Comparison of ENCODE assay signal across 17 cellular contexts in genomic region chr12:62618948-62619347, GRCh38.
"Had no signal": no experiment of that assay in that cellular context is flagged by ENCODE, and none has a peak within 500 bp of the region (broad histone marks: within the 10 kb centered on the region; RNA-seq: fewer than 3 reads in every experiment).

No MANE protein-coding gene starts in this region.

- H3K27ac ChIP-seq: body of pancreas, neural progenitor cell, pancreas, upper lobe of left lung had no signal

- H2AFZ ChIP-seq: neural progenitor cell had no signal

- FAIRE-seq: pancreas had no signal

- H3K9ac ChIP-seq: neural progenitor cell had no signal

- H3K9me3 Mint-ChIP-seq: activated naive CD4-positive, alpha-beta T cell treated with anti-CD3 and anti-CD28 coated beads, Interleukin-2, amount 50 U/mL, for 72 hours; dendritic cell treated with granulocyte-macrophage colony-stimulating factor and Interleukin-4, amounts not matched to agents 40 ng/mL and 50 ng/mL, for 4 days; effector memory CD8-positive, alpha-beta T cell; stimulated activated naive CD8-positive, alpha-beta T cell treated with anti-CD3 and anti-CD28 coated beads, Interleukin-15, Interleukin-2, amounts not matched to agents 100 ng/mL and 50 ng/mL, for 24 hours had no signal

- H3K27me3 ChIP-seq: body of pancreas, neural progenitor cell, pancreas, upper lobe of left lung had no signal

- H3K4me3 ChIP-seq: body of pancreas, neural progenitor cell, pancreas, upper lobe of left lung had no signal

- H3K4me2 ChIP-seq: neural progenitor cell had no signal

- H3K36me3 Mint-ChIP-seq: activated naive CD4-positive, alpha-beta T cell treated with anti-CD3 and anti-CD28 coated beads, Interleukin-2, amount 50 U/mL, for 72 hours had no signal

- ATAC-seq: activated naive CD4-positive, alpha-beta T cell treated with anti-CD3 and anti-CD28 coated beads, Interleukin-2, amount 50 U/mL, for 72 hours; body of pancreas; effector memory CD8-positive, alpha-beta T cell; pancreas had no signal

- DNase-seq: activated CD4-positive, alpha-beta T cell treated with anti-CD3 and anti-CD28 coated beads, Interleukin-2, amount 50 U/mL, for 4 hours; activated CD4-positive, CD25-positive, alpha-beta regulatory T cell treated with anti-CD3 and anti-CD28 coated beads, Interleukin-2, amount 50 U/mL, for 72 hours; activated T-cell treated with anti-CD3 and anti-CD28 coated beads, Interleukin-2, amount 50 U/mL, for 1 hour; amniotic stem cell; body of pancreas; effector memory CD8-positive, alpha-beta T cell; hypothalamus; midbrain; pancreas; retina; stimulated activated CD4-positive, alpha-beta T cell treated with anti-CD3 and anti-CD28 coated beads, Interleukin-4, amount 100 ng/mL, for 1 hour; stimulated activated CD8-positive, alpha-beta memory T cell treated with anti-CD3 and anti-CD28 coated beads, Interleukin-4, amount 100 ng/mL, for 48 hours; upper lobe of left lung had no signal

- H3K27me3 Mint-ChIP-seq: dendritic cell treated with granulocyte-macrophage colony-stimulating factor and Interleukin-4, amounts not matched to agents 40 ng/mL and 50 ng/mL, for 4 days; effector memory CD8-positive, alpha-beta T cell; stimulated activated naive CD8-positive, alpha-beta T cell treated with anti-CD3 and anti-CD28 coated beads, Interleukin-15, Interleukin-2, amounts not matched to agents 100 ng/mL and 50 ng/mL, for 24 hours had no signal

- H3K4me1 ChIP-seq: body of pancreas, neural progenitor cell, pancreas had no signal

- H3K9me3 ChIP-seq: body of pancreas, pancreas, upper lobe of left lung had no signal

- H3K27ac Mint-ChIP-seq: activated naive CD4-positive, alpha-beta T cell treated with anti-CD3 and anti-CD28 coated beads, Interleukin-2, amount 50 U/mL, for 72 hours; dendritic cell treated with granulocyte-macrophage colony-stimulating factor and Interleukin-4, amounts not matched to agents 40 ng/mL and 50 ng/mL, for 4 days; effector memory CD8-positive, alpha-beta T cell; neural progenitor cell; stimulated activated naive CD8-positive, alpha-beta T cell treated with anti-CD3 and anti-CD28 coated beads, Interleukin-15, Interleukin-2, amounts not matched to agents 100 ng/mL and 50 ng/mL, for 24 hours had no signal

- H3K36me3 ChIP-seq: neural progenitor cell, pancreas, upper lobe of left lung had no signal

- H3K4me3 Mint-ChIP-seq: dendritic cell treated with granulocyte-macrophage colony-stimulating factor and Interleukin-4, amounts not matched to agents 40 ng/mL and 50 ng/mL, for 4 days; effector memory CD8-positive, alpha-beta T cell; neural progenitor cell; stimulated activated naive CD8-positive, alpha-beta T cell treated with anti-CD3 and anti-CD28 coated beads, Interleukin-15, Interleukin-2, amounts not matched to agents 100 ng/mL and 50 ng/mL, for 24 hours had no signal
